Comparison of ENCODE assay signal across 13 cellular contexts in genomic region chr9:125495137-125496119, GRCh38.
A peak's percentile ranks its signal among the peaks of the same experiment; 100 is the strongest.
DNase-seq lines count a peak whose midpoint lies in the region; ATAC-seq, FAIRE-seq and TF ChIP-seq lines count a peak whose summit lies in the region.
"Had no signal": no experiment of that assay in that cellular context is flagged by ENCODE, and none has a peak within 500 bp of the region (broad histone marks: within the 10 kb centered on the region; RNA-seq: fewer than 3 reads in every experiment).

No MANE protein-coding gene starts in this region.

- H3K79me1 ChIP-seq in mesendoderm (ENCODE audit: low read length): no peaks in the 10 kb centered on the region

- H3K27me3 ChIP-seq in OCI-LY3 (ENCODE audit: low read depth, low read length) (no peaks in the 10 kb centered on the region), mesendoderm (ENCODE audit: insufficient read depth, low read length, poor library complexity) (no peaks in the 10 kb centered on the region)

- CTCF ChIA-PET in OCI-LY7 (lab: Charles Lee; ENCODE audit: unreplicated experiment): no interaction called here

- H3K9me2 ChIP-seq in OCI-LY7 (ENCODE audit: insufficient read depth, low read length): no peaks in the 10 kb centered on the region

- H3K36me3 Mint-ChIP-seq in activated T-helper 17 cell treated with anti-CD3 and anti-CD28 coated beads, Interleukin-2, amount 50 U/mL, for 72 hours (ENCODE audit: low read depth): no peaks in the 10 kb centered on the region

- H2BK120ac ChIP-seq in mesendoderm (ENCODE audit: low read depth, low read length): no peak overlapping the region

- H3K9me3 Mint-ChIP-seq in activated T-helper 17 cell treated with anti-CD3 and anti-CD28 coated beads, Interleukin-2, amount 50 U/mL, for 72 hours: no peaks in the 10 kb centered on the region
- H3K9me3 Mint-ChIP-seq: CD4-positive, alpha-beta T cell; immature natural killer cell; stimulated activated naive CD8-positive, alpha-beta T cell treated with anti-CD3 and anti-CD28 coated beads, Interleukin-15, Interleukin-2, amounts not matched to agents 100 ng/mL and 50 ng/mL, for 24 hours had no signal

- peak overlapping the region; percentile 2 for H2BK5ac ChIP-seq in mesendoderm (ENCODE audit: low read length)

- peak overlapping the region; percentile 49 for H3K4me2 ChIP-seq in OCI-LY3 (ENCODE audit: low read length)
- H3K4me2 ChIP-seq in mesendoderm (ENCODE audit: low read length): no peak overlapping the region
- no peak overlapping the region for H3K4me2 ChIP-seq in OCI-LY7 (ENCODE audit: low read length)

- ATAC-seq in activated T-helper 17 cell treated with anti-CD3 and anti-CD28 coated beads, Interleukin-2, amount 50 U/mL, for 72 hours (replicated peaks): no peak
- no peak for ATAC-seq in HG03175 (IDR thresholded peaks at IDR 0.05; ENCODE audit: unreplicated experiment)

- TF ChIP-seq POLR2A in GM12891 (IDR thresholded peaks at IDR 0.05; ENCODE audit: low read depth, low read length) (no peak), H54 (IDR thresholded peaks at IDR 0.05; ENCODE audit: low read depth, low read length) (no peak)

- H3K4me1 Mint-ChIP-seq in activated T-helper 17 cell treated with anti-CD3 and anti-CD28 coated beads, Interleukin-2, amount 50 U/mL, for 72 hours: peaks cover 9% of the 10 kb centered on the region

- no peak overlapping the region for H4K8ac ChIP-seq in mesendoderm (ENCODE audit: low read depth, low read length)

- peak overlapping the region; percentile 41 for H2AK5ac ChIP-seq in mesendoderm (ENCODE audit: low read length)

- H3K56ac ChIP-seq in mesendoderm (ENCODE audit: low read length): peak overlapping the region; percentile 59

- no peak overlapping the region for H2BK15ac ChIP-seq in mesendoderm (replicated peaks; ENCODE audit: low read depth)

- no CpG with 5 or more reads among the region's 8 CpGs for WGBS in mesendoderm (ENCODE audit: extremely low coverage, insufficient coverage, low lambda C conversion rate)

- H3K9ac ChIP-seq in OCI-LY3 (ENCODE audit: low read length) (no peak overlapping the region), mesendoderm (ENCODE audit: low read length) (no peak overlapping the region)

- H3K27ac Mint-ChIP-seq in activated T-helper 17 cell treated with anti-CD3 and anti-CD28 coated beads, Interleukin-2, amount 50 U/mL, for 72 hours: no peak overlapping the region
- H3K27ac Mint-ChIP-seq: CD4-positive, alpha-beta T cell; stimulated activated naive CD8-positive, alpha-beta T cell treated with anti-CD3 and anti-CD28 coated beads, Interleukin-15, Interleukin-2, amounts not matched to agents 100 ng/mL and 50 ng/mL, for 24 hours had no signal

- H3K4me3 Mint-ChIP-seq in activated T-helper 17 cell treated with anti-CD3 and anti-CD28 coated beads, Interleukin-2, amount 50 U/mL, for 72 hours: no peak overlapping the region
- H3K4me3 Mint-ChIP-seq: CD4-positive, alpha-beta T cell; immature natural killer cell; stimulated activated naive CD8-positive, alpha-beta T cell treated with anti-CD3 and anti-CD28 coated beads, Interleukin-15, Interleukin-2, amounts not matched to agents 100 ng/mL and 50 ng/mL, for 24 hours had no signal

- H4K5ac ChIP-seq in mesendoderm (ENCODE audit: low read length): no peak overlapping the region

- H2AFZ ChIP-seq in OCI-LY3 (ENCODE audit: low read depth, low read length) (no peak overlapping the region), OCI-LY7 (ENCODE audit: low read length) (no peak overlapping the region)

- intact Hi-C loops in OCI-LY7 (cut with micrococcal nuclease; ENCODE audit: unreplicated experiment): no loop called here

- H4K20me1 ChIP-seq in OCI-LY3 (ENCODE audit: insufficient read depth, low read length): 0 out of 2 replicates have a peak, but pooled peaks cover 5% of the 10 kb centered on the region
- no peaks in the 10 kb centered on the region for H4K20me1 ChIP-seq in OCI-LY7 (ENCODE audit: insufficient read depth, low read length)

- no peak for TF ChIP-seq CTCF in OCI-LY3 (IDR thresholded peaks at IDR 0.05; ENCODE audit: low read depth, low read length)
- TF ChIP-seq CTCF in OCI-LY7 (conservative IDR thresholded peaks at IDR 0.05; ENCODE audit: low read length): no peak

- peaks cover 15% of the 10 kb centered on the region for H3K4me1 ChIP-seq in OCI-LY3 (ENCODE audit: low read length)
- peaks cover 20% of the 10 kb centered on the region for H3K4me1 ChIP-seq in mesendoderm (ENCODE audit: control insufficient read depth, low read depth, low read length)
- H3K4me1 ChIP-seq in OCI-LY7 (ENCODE audit: insufficient read depth, low read length, poor library complexity, severe bottlenecking): no peaks in the 10 kb centered on the region

- BruUV-seq in OCI-LY7 (replicated peaks; lab: Mats Ljungman, UMichigan): no TSS peak

- H3K27ac ChIP-seq in OCI-LY3 (ENCODE audit: low read length) (no peak overlapping the region), mesendoderm (ENCODE audit: low read depth, low read length) (no peak overlapping the region), OCI-LY7 (ENCODE audit: low read depth, low read length, poor library complexity, severe bottlenecking) (no peak overlapping the region)

- H3K4me3 ChIP-seq in OCI-LY3 (ENCODE audit: low read length) (no peak overlapping the region), mesendoderm (ENCODE audit: low read length) (no peak overlapping the region), OCI-LY7 (ENCODE audit: low read depth, low read length, poor library complexity, severe bottlenecking) (no peak overlapping the region)

- H3K4ac ChIP-seq in mesendoderm (ENCODE audit: low read depth, low read length): no peak overlapping the region

- H3K36me3 ChIP-seq in OCI-LY3 (replicated peaks; ENCODE audit: low read depth, low read length) (no peaks in the 10 kb centered on the region), mesendoderm (ENCODE audit: control insufficient read depth, insufficient read depth, low read length) (no peaks in the 10 kb centered on the region), OCI-LY7 (ENCODE audit: insufficient read depth, low read length) (no peaks in the 10 kb centered on the region)

- FAIRE-seq in GM12891 (lab: Jason Lieb, UNC) (peak; percentile 83), H54 (lab: Jason Lieb, UNC) (peak; percentile 93)

- POLR2A ChIA-PET in OCI-LY7 (lab: Charles Lee): no interaction called here

- no peak for DNase-seq in GM12891 (ENCODE audit: insufficient read length, low spot score)
- DNase-seq in H54 (ENCODE audit: insufficient read length, low spot score): peak; percentile 66
- DNase-seq in mesendoderm: peak; percentile 96
- DNase-seq in NCI-H1436 (lab: John Stamatoyannopoulos, UW): no peak
- DNase-seq in OCI-LY7 (ENCODE audit: low spot score): no peak
- DNase-seq: caudate nucleus; CD4-positive, alpha-beta T cell; immature natural killer cell; NCI-H1436 treated with DMSO at 0.1 percent for 48 hours had no signal

- H3K23ac ChIP-seq in mesendoderm (ENCODE audit: low read length): no peak overlapping the region

- H3K18ac ChIP-seq in mesendoderm (ENCODE audit: low read length): no peak overlapping the region

- H3K79me2 ChIP-seq in OCI-LY3 (ENCODE audit: low read length) (no peaks in the 10 kb centered on the region), mesendoderm (ENCODE audit: control insufficient read depth, insufficient read depth, low read length) (no peaks in the 10 kb centered on the region), OCI-LY7 (ENCODE audit: insufficient read depth, low read depth, low read length) (no peaks in the 10 kb centered on the region)

- H3K9me3 ChIP-seq in OCI-LY3 (ENCODE audit: insufficient read depth, low read length) (no peaks in the 10 kb centered on the region), OCI-LY7 (ENCODE audit: low read length) (no peaks in the 10 kb centered on the region)

- no peaks in the 10 kb centered on the region for H3K27me3 Mint-ChIP-seq in activated T-helper 17 cell treated with anti-CD3 and anti-CD28 coated beads, Interleukin-2, amount 50 U/mL, for 72 hours
- H3K27me3 Mint-ChIP-seq: CD4-positive, alpha-beta T cell; stimulated activated naive CD8-positive, alpha-beta T cell treated with anti-CD3 and anti-CD28 coated beads, Interleukin-15, Interleukin-2, amounts not matched to agents 100 ng/mL and 50 ng/mL, for 24 hours had no signal

TF ChIP-seq in GM12891, 5 proteins besides CTCF, POLR2A, EP300 and RAD21:
- TF ChIP-seq POU2F2 (IDR thresholded peaks at IDR 0.05; ENCODE audit: low read depth, low read length) (peak; percentile 62; the same call in 1 of the 2 replicates), PAX5 (IDR thresholded peaks at IDR 0.05; ENCODE audit: insufficient read depth, low read length, severe bottlenecking) (no peak)

Comparison
In these comparisons a context has a peak if more than half of its experiments do, and no peak if none do; other contexts are left out.
1. DNase-seq: peak in H54 (single experiment) and mesendoderm (single experiment); none in GM12891 (single experiment), NCI-H1436 (single experiment) and OCI-LY7 (single experiment).